ENCODE assay signal across 8 cellular contexts in the genomic region with DNA sequence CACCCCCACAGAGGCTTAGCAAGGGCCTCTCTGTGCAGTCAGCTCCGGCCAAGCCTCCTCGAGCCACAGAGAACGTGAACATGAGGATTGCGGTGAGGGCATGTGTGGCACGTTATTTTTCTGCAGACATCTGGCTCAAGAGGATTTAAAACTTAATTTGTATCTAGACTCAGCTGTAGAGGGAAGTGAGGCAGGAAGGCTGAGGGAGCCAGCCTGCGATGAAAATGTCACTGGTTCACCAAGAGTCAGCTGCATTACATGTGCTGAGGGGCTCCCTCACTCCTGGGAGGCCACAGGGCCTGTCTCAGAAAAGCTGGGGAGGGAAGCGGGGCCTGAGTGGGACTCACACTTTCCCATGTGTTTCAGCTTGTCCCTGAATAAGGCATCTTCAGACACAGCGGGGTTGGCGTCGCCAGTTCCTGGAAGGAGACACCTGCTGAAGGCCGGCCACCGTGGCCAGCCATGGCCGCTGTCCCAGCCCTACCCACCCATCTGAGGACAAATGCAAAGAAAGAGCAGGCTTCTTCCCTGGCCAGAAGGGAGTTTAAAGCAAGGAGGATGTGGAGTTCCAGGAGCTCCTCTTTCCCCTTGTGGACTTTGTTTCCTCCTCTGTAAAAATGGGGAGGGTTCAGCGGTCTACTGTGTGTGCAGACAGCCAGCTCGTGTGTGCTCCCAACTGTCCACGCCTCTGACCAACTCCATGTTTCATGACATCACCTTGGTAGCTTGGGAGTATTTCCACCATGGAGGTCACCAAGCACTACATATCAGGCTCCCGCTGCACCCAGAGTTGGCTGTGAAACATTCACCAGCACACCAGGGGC. TPM values are rescaled to one million over a fixed set of nuclear protein-coding genes. Genes with fewer than 3 reads are reported as not detected.
DNase-seq lines count a peak whose midpoint lies in the region; ATAC-seq and TF ChIP-seq lines count a peak whose summit lies in the region.

No MANE protein-coding gene starts in this region.

- TF ChIP-seq RAD21 in SK-N-SH (IDR thresholded peaks at IDR 0.05; ENCODE audit: low read length): no peak

- H3K9me2 ChIP-seq in SK-N-SH: no peaks in the 10 kb centered on the region

- H2AK5ac ChIP-seq in mesendoderm (ENCODE audit: low read length): no peak overlapping the region

- in situ Hi-C loops in transverse colon (cut with MboI; ENCODE audit: low pct_ligation_motif_present in 1 of 4, low pct_unique_long_range_greater_than_20kb in 1 of 4, low sequenced_read_pairs in 3 of 4): loop anchor here in 2 of 4 donors (25.0 kb wide), 2 partner anchors 218 to 243 kb away; a partner anchor contains a TSS

- H3K36me3 ChIP-seq in SK-N-SH (replicated peaks in 1 of 2; ENCODE audit: control insufficient read depth in 1 of 2, insufficient read depth in 2 of 2, low read length in 1 of 2) (peaks cover 18 to 45% of the 10 kb centered on the region in 2 experiments), mesendoderm (ENCODE audit: control insufficient read depth, insufficient read depth, low read length) (no peaks in the 10 kb centered on the region), transverse colon (no peaks in the 10 kb centered on the region)

- ATAC-seq in SK-N-SH treated with all-trans-retinoic acid at 6 μM for 48 hours: no peak
- ATAC-seq in HG02870 (IDR thresholded peaks at IDR 0.05; ENCODE audit: unreplicated experiment): no peak
- ATAC-seq in stimulated activated naive CD8-positive, alpha-beta T cell treated with anti-CD3 and anti-CD28 coated beads, Interleukin-15, Interleukin-2, amounts not matched to agents 100 U/mL and 50 U/mL, for 24 hours: no peak

- CTCF ChIA-PET in SK-N-SH (lab: Yijun Ruan, JAX): interaction anchor here (0.8 to 25.6 kb wide), 14 partner anchors 10 to 244 kb away, joined by 3 to 1002 read pairs (median 4); a partner anchor contains a TSS

- TF ChIP-seq POLR2A in transverse colon (IDR thresholded peaks at IDR 0.05): no peak

- peak overlapping the region; percentile 31 for H2BK5ac ChIP-seq in mesendoderm (ENCODE audit: low read length)

- POLR2A ChIA-PET in SK-N-SH (lab: Yijun Ruan, JAX): no interaction called here

- H3K27ac ChIP-seq in SK-N-SH (ENCODE audit: low read depth in 2 of 2, low read length in 1 of 2) (peak overlapping the region; percentile 86 to 96), angular gyrus (ENCODE audit: low read depth, low read length) (peak overlapping the region; percentile 26), mesendoderm (ENCODE audit: low read depth, low read length) (peak overlapping the region; percentile 25), transverse colon (peak overlapping the region; percentile 78 to 92 (median 84))

- no peak overlapping the region for H4K5ac ChIP-seq in mesendoderm (ENCODE audit: low read length)

- no peak overlapping the region for H2BK120ac ChIP-seq in mesendoderm (ENCODE audit: low read depth, low read length)

- WGBS in SK-N-SH (ENCODE audit: low lambda C conversion rate): 72% methylated on average over 16 of the region's 17 CpGs
- WGBS in mesendoderm (ENCODE audit: extremely low coverage, insufficient coverage, low lambda C conversion rate): no CpG with 5 or more reads among the region's 17 CpGs
- WGBS in transverse colon (ENCODE audit: low coverage in 1 of 2), 2 donors: 66 to 72% methylated on average over 6 to 17 of the region's 17 CpGs

- peak overlapping the region; percentile 38 for H3K4ac ChIP-seq in mesendoderm (ENCODE audit: low read depth, low read length)

- no peaks in the 10 kb centered on the region for H4K20me1 ChIP-seq in SK-N-SH (ENCODE audit: insufficient read depth)

- H3K4me2 ChIP-seq in SK-N-SH (peak overlapping the region; percentile 63), mesendoderm (ENCODE audit: low read length) (no peak overlapping the region)

- H3F3A ChIP-seq in SK-N-SH (replicated peaks; ENCODE audit: insufficient read depth): peaks cover 43% of the 10 kb centered on the region

- peak overlapping the region; percentile 52 for H3K9ac ChIP-seq in SK-N-SH
- H3K9ac ChIP-seq in mesendoderm (ENCODE audit: low read length): peak overlapping the region; percentile 6

- no peak for TF ChIP-seq CTCF in SK-N-SH (IDR thresholded peaks at IDR 0.05)
- no peak for TF ChIP-seq CTCF in transverse colon (IDR thresholded peaks at IDR 0.05)

- H2AFZ ChIP-seq in SK-N-SH (ENCODE audit: low read depth): no peak overlapping the region

- H3K18ac ChIP-seq in mesendoderm (ENCODE audit: low read length): peak overlapping the region; percentile 30

- H4K8ac ChIP-seq in mesendoderm (ENCODE audit: low read depth, low read length): no peak overlapping the region

- H3K9me3 ChIP-seq in SK-N-SH (no peaks in the 10 kb centered on the region), transverse colon (no peaks in the 10 kb centered on the region)

- H3K79me1 ChIP-seq in mesendoderm (ENCODE audit: low read length): peaks cover 2% of the 10 kb centered on the region

- peaks cover 29 to 52% of the 10 kb centered on the region in 2 experiments; a peak in 3 of 4 replicates for H3K4me1 ChIP-seq in SK-N-SH (ENCODE audit: control insufficient read depth in 1 of 2, insufficient read depth in 2 of 2, low read depth in 1 of 2, low read length in 1 of 2)
- peaks cover 9% of the 10 kb centered on the region for H3K4me1 ChIP-seq in mesendoderm (ENCODE audit: control insufficient read depth, low read depth, low read length)
- peaks cover 28 to 43% (median 33%) of the 10 kb centered on the region in 4 donors for H3K4me1 ChIP-seq in transverse colon

- TF ChIP-seq EP300 in SK-N-SH (IDR thresholded peaks at IDR 0.05; ENCODE audit: borderline replicate concordance in 1 of 2, low read depth in 1 of 2, low read length in 1 of 2) (no peak), transverse colon (IDR thresholded peaks at IDR 0.05; ENCODE audit: low read depth) (no peak)

- no peak for DNase-seq in SK-N-SH
- DNase-seq in mesendoderm: no peak
- no peak for DNase-seq in transverse colon
- no peak for DNase-seq in NCI-H2196 treated with DMSO at 0.1 percent for 48 hours (lab: John Stamatoyannopoulos, UW; ENCODE audit: unreplicated experiment)
- DNase-seq in stimulated activated naive CD8-positive, alpha-beta T cell treated with anti-CD3 and anti-CD28 coated beads, Interleukin-15, Interleukin-2, amounts not matched to agents 100 U/mL and 50 U/mL, for 24 hours: no peak

- H3K79me2 ChIP-seq in SK-N-SH (ENCODE audit: insufficient read depth): peaks cover 24% of the 10 kb centered on the region
- H3K79me2 ChIP-seq in mesendoderm (ENCODE audit: control insufficient read depth, insufficient read depth, low read length): no peaks in the 10 kb centered on the region

- intact Hi-C loops in transverse colon (cut with DNase I; ENCODE audit: low total_unique reads): no loop called here

- H3K23ac ChIP-seq in mesendoderm (ENCODE audit: low read length): peak overlapping the region; percentile 3

- H3K27me3 ChIP-seq in SK-N-SH (ENCODE audit: insufficient read depth) (no peaks in the 10 kb centered on the region), mesendoderm (ENCODE audit: insufficient read depth, low read length, poor library complexity) (no peaks in the 10 kb centered on the region), transverse colon (no peaks in the 10 kb centered on the region)

- H3K4me3 ChIP-seq in SK-N-SH (ENCODE audit: low read depth in 2 of 2, low read length in 1 of 2) (no peak overlapping the region), mesendoderm (ENCODE audit: low read length) (no peak overlapping the region), transverse colon (no peak overlapping the region)

- peak overlapping the region; percentile 74 for H3K56ac ChIP-seq in mesendoderm (ENCODE audit: low read length)

- H2BK15ac ChIP-seq in mesendoderm (replicated peaks; ENCODE audit: low read depth): no peak overlapping the region

TF ChIP-seq in SK-N-SH treated with all-trans-retinoic acid at 6 μM for 48 hours, 23 proteins besides CTCF, POLR2A, EP300 and RAD21:
- TF ChIP-seq OSR1 (CRISPR knock-in tag; IDR thresholded peaks at IDR 0.05): no peak
- TF ChIP-seq ZFP3 (CRISPR knock-in tag; IDR thresholded peaks at IDR 0.05): no peak
- no peak for TF ChIP-seq ZNF565 (CRISPR knock-in tag; conservative IDR thresholded peaks at IDR 0.05; ENCODE audit: low read depth)
- TF ChIP-seq ZFP30 (CRISPR knock-in tag; IDR thresholded peaks at IDR 0.05): no peak
- no peak for TF ChIP-seq BACH2 (CRISPR knock-in tag; IDR thresholded peaks at IDR 0.05; ENCODE audit: borderline replicate concordance)
TF ChIP-seq in SK-N-SH treated with all-trans-retinoic acid at 6 μM for 48 hours: peak in this region for 0.

RNA-seq across cellular contexts. Expression of a gene that starts 19.1 kb away (rescaled TPM):
- 105 and 108 TPM in 2 replicates for polyA plus RNA-seq in SK-N-SH (2012; rRNA removed)
- 115 and 118 TPM in 2 replicates for polyA plus RNA-seq in SK-N-SH (2012; cell fraction: cytosol; rRNA removed)
- polyA plus RNA-seq in SK-N-SH (2012; cell fraction: nucleus; rRNA removed): 37.9 and 51.5 TPM in 2 replicates
- 33.9 TPM for polyA plus RNA-seq in mesendoderm (2013, experiment 1 of 2)
- 35.9 TPM for polyA plus RNA-seq in mesendoderm (2013, experiment 2 of 2)
- 10 to 100 TPM in 1 of 4 donors, 1 to 10 TPM in 2, under 1 TPM in 1; 0.37 to 11.1 (median 6.5) TPM for total RNA-seq in transverse colon

Comparison
In these comparisons a context has a peak if more than half of its experiments do, and no peak if none do; other contexts are left out.
1. H3K27ac ChIP-seq: peak in every context shown above with its lines; median percentile 91 in SK-N-SH; 84 in transverse colon; 26 in angular gyrus; 25 in mesendoderm.